22 cellular contexts compared by ENCODE assay signal in the genomic region with DNA sequence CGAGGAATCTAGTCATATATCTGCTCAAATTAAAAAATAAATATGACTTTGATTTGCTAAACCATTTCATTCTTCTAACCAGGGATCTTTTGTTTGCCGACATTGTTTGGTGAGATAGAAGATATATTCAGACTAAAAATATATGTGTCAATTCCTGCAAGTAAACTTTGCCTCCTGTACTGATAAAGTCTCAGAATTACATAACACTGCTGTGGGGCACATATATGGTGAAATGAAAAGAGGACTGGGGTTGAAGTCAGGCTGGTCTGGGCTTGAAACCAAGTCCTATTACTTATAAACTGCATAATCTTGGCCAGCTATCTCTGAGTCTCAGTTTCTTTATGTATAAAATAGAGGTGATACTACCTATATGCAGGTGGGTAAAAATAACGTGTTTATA.
"Had no signal": no experiment of that assay in that cellular context is flagged by ENCODE, and none has a peak within 500 bp of the region (broad histone marks: within the 10 kb centered on the region; RNA-seq: fewer than 3 reads in every experiment).

No MANE protein-coding gene starts in this region.

- ATAC-seq: activated CD8-positive, alpha-beta memory T cell treated with anti-CD3 and anti-CD28 coated beads, Interleukin-2, amount 10 ng/mL, durations not matched to agents 7 days and 5 days had no signal

- DNase-seq: activated B cell treated with CpG ODN at 0.5 μM for 24 hours; activated CD4-positive, alpha-beta T cell treated with anti-CD3 and anti-CD28 coated beads for 1 hour; activated CD4-positive, alpha-beta T cell treated with anti-CD3 and anti-CD28 coated beads, Interleukin-2, amount 50 U/mL, for 48 hours; activated CD8-positive, alpha-beta memory T cell treated with anti-CD3 and anti-CD28 coated beads, Interleukin-2, amount 10 ng/mL, durations not matched to agents 7 days and 5 days; activated effector memory CD4-positive, alpha-beta T cell treated with Interleukin-2 at 50 U/mL for 16 hours; activated naive CD4-positive, alpha-beta T cell; activated T-cell treated with anti-CD3 and anti-CD28 coated beads, Interleukin-2, amount 50 U/mL, for 24 hours; Karpas-422; MV-4-11; NCI-H1092 treated with DMSO at 0.1 percent for 48 hours; NCI-H1417 treated with DMSO at 0.1 percent for 48 hours; NCI-H1694; NCI-H2029; NCI-H2107; NCI-H2171 treated with DMSO at 0.1 percent for 48 hours; NCI-H345; NCI-H510A; NCI-H526 treated with DMSO at 0.1 percent for 48 hours; NCI-H82; SIG-M5; T-helper 2 cell; T1000 had no signal
